30 cellular contexts compared by ENCODE assay signal in the genomic region with DNA sequence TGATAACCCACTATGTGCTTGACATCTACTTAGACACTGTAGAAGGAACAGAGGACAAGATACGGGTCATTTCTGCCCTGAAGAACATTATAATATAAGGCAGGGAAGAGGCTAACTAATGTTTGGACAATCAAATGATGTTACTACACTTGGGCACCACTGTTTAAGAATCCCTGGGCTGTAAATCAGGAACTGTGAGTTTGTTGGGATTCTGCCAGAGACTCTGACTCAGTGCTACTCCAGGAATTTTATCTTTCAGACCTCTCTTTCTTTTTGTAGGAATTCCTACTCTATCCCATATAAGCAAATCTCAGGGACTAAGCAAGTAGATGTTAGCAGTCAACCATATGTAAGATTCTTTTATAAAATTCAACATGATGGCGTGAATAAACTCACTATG. TPM values are rescaled to one million over a fixed set of nuclear protein-coding genes. Genes with fewer than 3 reads are reported as not detected.
A peak's percentile ranks its signal among the peaks of the same experiment; 100 is the strongest.
DNase-seq lines count a peak whose midpoint lies in the region; ATAC-seq, FAIRE-seq and TF ChIP-seq lines count a peak whose summit lies in the region.
"Had no signal": no experiment of that assay in that cellular context is flagged by ENCODE, and none has a peak within 500 bp of the region (broad histone marks: within the 10 kb centered on the region; RNA-seq: fewer than 3 reads in every experiment).

No MANE protein-coding gene starts in this region.

- H3K9me3 Mint-ChIP-seq in activated CD8-positive, alpha-beta memory T cell treated with anti-CD3 and anti-CD28 coated beads, Interleukin-2, amount 10 ng/mL, durations not matched to agents 7 days and 5 days (ENCODE audit: low read depth): peaks cover 19% of the 10 kb centered on the region

- no peak for FAIRE-seq in RCC 7860 (lab: Jason Lieb, UNC)
- FAIRE-seq: HTR-8/SVneo had no signal

- no peak overlapping the region for H3K4me3 ChIP-seq in choroid plexus epithelial cell (ENCODE audit: low read depth, low read length)

- H3K27ac Mint-ChIP-seq in activated CD8-positive, alpha-beta memory T cell treated with anti-CD3 and anti-CD28 coated beads, Interleukin-2, amount 10 ng/mL, durations not matched to agents 7 days and 5 days: no peak overlapping the region
- H3K27ac Mint-ChIP-seq: activated CD8-positive, alpha-beta T cell treated with anti-CD3 and anti-CD28 coated beads for 36 hours; activated naive CD4-positive, alpha-beta T cell treated with anti-CD3 and anti-CD28 coated beads, Interleukin-2, amount 50 U/mL, for 24 hours; activated T-helper 17 cell treated with anti-CD3 and anti-CD28 coated beads, Interleukin-2, amount 50 U/mL, for 72 hours; CD14-positive monocyte; effector memory CD8-positive, alpha-beta T cell; immature natural killer cell; natural killer cell treated with Interleukin-12 subunit alpha and Interleukin-12 subunit beta and Interleukin-15 and Interleukin-18, amount 100 ng/mL, for 72 hours; stimulated activated memory B cell treated with anti-CD40 and anti-IgM and Interleukin-4, amounts not matched to agents 10 μg/mL and 1 μg/mL and 100 μg/mL, for 72 hours; type B pancreatic cell had no signal

- peaks cover 6% of the 10 kb centered on the region for H3K4me1 Mint-ChIP-seq in activated CD8-positive, alpha-beta memory T cell treated with anti-CD3 and anti-CD28 coated beads, Interleukin-2, amount 10 ng/mL, durations not matched to agents 7 days and 5 days
- H3K4me1 Mint-ChIP-seq: activated T-helper 17 cell treated with anti-CD3 and anti-CD28 coated beads, Interleukin-2, amount 50 U/mL, for 72 hours; stimulated activated memory B cell treated with anti-CD40 and anti-IgM and Interleukin-4, amounts not matched to agents 10 μg/mL and 1 μg/mL and 100 μg/mL, for 72 hours had no signal

- DNase-seq in AG08396 (ENCODE audit: low spot score) (peak; percentile 6), RCC 7860 (ENCODE audit: low spot score) (peak; percentile 6), choroid plexus epithelial cell (ENCODE audit: low read depth) (peak; percentile 32), iris pigment epithelial cell (ENCODE audit: low read depth) (peak; percentile 56)
- DNase-seq in activated CD8-positive, alpha-beta memory T cell treated with anti-CD3 and anti-CD28 coated beads, Interleukin-2, amount 10 ng/mL, durations not matched to agents 7 days and 5 days: no peak
- DNase-seq: 8988T; activated CD8-positive, alpha-beta T cell treated with anti-CD3 and anti-CD28 coated beads for 36 hours; caudate nucleus; cortex of kidney; effector memory CD8-positive, alpha-beta T cell; erythroblast; immature natural killer cell; KBM-7; mammary epithelial cell; NCI-H1436 treated with DMSO at 0.1 percent for 48 hours; NCI-H2081 treated with DMSO at 0.1 percent for 48 hours; NCI-H226; substantia nigra; SW 1271 had no signal

- no peak overlapping the region for H3K4me3 Mint-ChIP-seq in activated CD8-positive, alpha-beta memory T cell treated with anti-CD3 and anti-CD28 coated beads, Interleukin-2, amount 10 ng/mL, durations not matched to agents 7 days and 5 days
- H3K4me3 Mint-ChIP-seq: activated CD8-positive, alpha-beta T cell treated with anti-CD3 and anti-CD28 coated beads for 36 hours; activated naive CD4-positive, alpha-beta T cell treated with anti-CD3 and anti-CD28 coated beads, Interleukin-2, amount 50 U/mL, for 24 hours; activated T-helper 17 cell treated with anti-CD3 and anti-CD28 coated beads, Interleukin-2, amount 50 U/mL, for 72 hours; CD14-positive monocyte; effector memory CD8-positive, alpha-beta T cell; immature natural killer cell; natural killer cell treated with Interleukin-12 subunit alpha and Interleukin-12 subunit beta and Interleukin-15 and Interleukin-18, amount 100 ng/mL, for 72 hours; stimulated activated memory B cell treated with anti-CD40 and anti-IgM and Interleukin-4, amounts not matched to agents 10 μg/mL and 1 μg/mL and 100 μg/mL, for 72 hours; type B pancreatic cell had no signal

- peaks cover 4% of the 10 kb centered on the region for H3K36me3 Mint-ChIP-seq in activated CD8-positive, alpha-beta memory T cell treated with anti-CD3 and anti-CD28 coated beads, Interleukin-2, amount 10 ng/mL, durations not matched to agents 7 days and 5 days
- H3K36me3 Mint-ChIP-seq: type B pancreatic cell had no signal

- ATAC-seq in HG02623 (IDR thresholded peaks at IDR 0.05; ENCODE audit: unreplicated experiment): no peak
- no peak for ATAC-seq in GM21390 (IDR thresholded peaks at IDR 0.05; ENCODE audit: unreplicated experiment)
- no peak for ATAC-seq in activated CD8-positive, alpha-beta memory T cell treated with anti-CD3 and anti-CD28 coated beads, Interleukin-2, amount 10 ng/mL, durations not matched to agents 7 days and 5 days
- no peak for ATAC-seq in HG02981 (IDR thresholded peaks at IDR 0.05; ENCODE audit: unreplicated experiment)
- ATAC-seq: activated CD8-positive, alpha-beta T cell treated with anti-CD3 and anti-CD28 coated beads for 36 hours; activated T-helper 17 cell treated with anti-CD3 and anti-CD28 coated beads, Interleukin-2, amount 50 U/mL, for 72 hours; effector memory CD8-positive, alpha-beta T cell; natural killer cell treated with Interleukin-12 subunit alpha and Interleukin-12 subunit beta and Interleukin-15 and Interleukin-18, amount 100 ng/mL, for 72 hours; stimulated activated memory B cell treated with anti-CD40 and anti-IgM and Interleukin-4, amounts not matched to agents 10 μg/mL and 1 μg/mL and 100 μg/mL, for 72 hours had no signal

- no peak for TF ChIP-seq CTCF in choroid plexus epithelial cell (conservative IDR thresholded peaks at IDR 0.05; ENCODE audit: low read depth, low read length)

- CTCF ChIA-PET in activated CD8-positive, alpha-beta memory T cell treated with anti-CD3 and anti-CD28 coated beads, Interleukin-2, amount 10 ng/mL, durations not matched to agents 7 days and 5 days (lab: Charles Lee): no interaction called here

- peaks cover 2% of the 10 kb centered on the region for H3K27me3 Mint-ChIP-seq in activated CD8-positive, alpha-beta memory T cell treated with anti-CD3 and anti-CD28 coated beads, Interleukin-2, amount 10 ng/mL, durations not matched to agents 7 days and 5 days
- H3K27me3 Mint-ChIP-seq: effector memory CD8-positive, alpha-beta T cell; natural killer cell treated with Interleukin-12 subunit alpha and Interleukin-12 subunit beta and Interleukin-15 and Interleukin-18, amount 100 ng/mL, for 72 hours; stimulated activated memory B cell treated with anti-CD40 and anti-IgM and Interleukin-4, amounts not matched to agents 10 μg/mL and 1 μg/mL and 100 μg/mL, for 72 hours; type B pancreatic cell had no signal

RNA-seq across cellular contexts. Expression of a gene that starts 3.1 kb away (rescaled TPM):
- under 1 TPM; 0.55 to 0.77 TPM for total RNA-seq in activated CD8-positive, alpha-beta memory T cell treated with anti-CD3 and anti-CD28 coated beads, Interleukin-2, amount 10 ng/mL, durations not matched to agents 7 days and 5 days
- total RNA-seq: osteocyte had no signal

RNA-seq across cellular contexts. Expression of a gene that starts 27.4 kb away (rescaled TPM):
- under 1 TPM; 0.32 to 0.52 TPM for total RNA-seq in activated CD8-positive, alpha-beta memory T cell treated with anti-CD3 and anti-CD28 coated beads, Interleukin-2, amount 10 ng/mL, durations not matched to agents 7 days and 5 days
- total RNA-seq: osteocyte had no signal

RNA-seq across cellular contexts. Expression of a gene that starts 34.2 kb away (rescaled TPM):
- total RNA-seq in activated CD8-positive, alpha-beta memory T cell treated with anti-CD3 and anti-CD28 coated beads, Interleukin-2, amount 10 ng/mL, durations not matched to agents 7 days and 5 days: 1 to 10 TPM; 4.2 to 4.7 TPM
